In the genomic region with DNA sequence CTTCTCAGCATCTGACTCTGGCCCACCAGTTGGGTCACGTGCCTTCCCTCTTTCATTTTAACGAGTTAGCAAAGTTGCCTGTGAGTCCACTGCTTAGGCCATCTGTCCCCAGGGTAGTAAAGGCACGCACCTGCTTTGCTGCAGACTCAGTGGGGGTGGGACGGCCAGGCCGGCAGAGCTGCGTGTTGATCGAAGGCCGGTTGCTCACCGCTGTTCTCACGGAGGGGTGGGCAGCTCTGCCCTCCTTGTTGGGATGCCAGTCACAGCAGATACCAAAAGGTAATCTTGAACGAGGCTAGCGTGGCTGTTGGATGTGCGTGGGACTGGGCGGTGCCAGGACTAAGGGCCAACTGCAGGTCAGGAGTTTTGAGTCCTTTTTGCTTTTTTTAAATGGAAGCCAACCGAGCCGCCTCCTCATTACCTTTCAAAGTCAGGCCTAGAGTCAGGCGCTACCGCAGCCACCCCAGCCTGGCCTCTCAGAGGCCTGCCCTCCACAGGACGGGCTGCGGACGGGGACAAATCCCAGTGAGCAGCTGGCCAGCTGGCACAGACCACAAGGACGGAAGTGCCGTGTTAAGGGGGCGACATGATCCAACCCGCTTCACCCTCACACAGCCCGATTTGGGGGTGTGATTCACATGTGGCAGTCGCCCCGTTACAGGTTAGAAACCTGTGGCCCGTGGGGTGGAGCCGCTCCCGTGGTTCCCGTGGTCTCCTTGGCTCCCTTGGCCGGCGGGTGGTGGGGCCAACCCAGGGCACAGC, we compare ENCODE assay signal across 13 cellular contexts.
"Had no signal": no experiment of that assay in that cellular context is flagged by ENCODE, and none has a peak within 500 bp of the region (broad histone marks: within the 10 kb centered on the region; RNA-seq: fewer than 3 reads in every experiment).

No MANE protein-coding gene starts in this region.

- H3K79me2 ChIP-seq: parathyroid adenoma had no signal

- H2AFZ ChIP-seq: parathyroid adenoma had no signal

- H3K4me1 ChIP-seq: parathyroid adenoma, upper lobe of right lung had no signal

- H3K4me3 ChIP-seq: upper lobe of right lung had no signal

- H3K27ac ChIP-seq: parathyroid adenoma, upper lobe of right lung had no signal

- DNase-seq: activated CD4-positive, alpha-beta T cell treated with anti-CD3 and anti-CD28 coated beads, Interleukin-2, amount 50 U/mL, for 4 hours; activated gamma-delta T cell treated with Interleukin-2 at 50 U/mL for 16 hours; dermis blood vessel endothelial cell; effector memory CD8-positive, alpha-beta T cell; hippocampal formation; islet precursor cell; naive B cell; stimulated activated CD4-positive, alpha-beta T cell treated with anti-CD3 and anti-CD28 coated beads, Interleukin-12 subunit alpha, Interleukin-12 subunit beta, amount 100 ng/mL, for 4 hours; stimulated activated CD4-positive, alpha-beta T cell treated with anti-CD3 and anti-CD28 coated beads, Interleukin-1b, Interleukin-23, amount 100 ng/mL, for 48 hours; stimulated activated CD8-positive, alpha-beta memory T cell treated with anti-CD3 and anti-CD28 coated beads, Interleukin-4, amount 100 ng/mL, for 48 hours; stimulated activated naive CD4-positive, alpha-beta T cell; upper lobe of right lung had no signal

- H3K9me3 ChIP-seq: upper lobe of right lung had no signal

- ATAC-seq: effector memory CD8-positive, alpha-beta T cell; upper lobe of right lung had no signal

- H3K27me3 ChIP-seq: upper lobe of right lung had no signal

- H3K36me3 ChIP-seq: upper lobe of right lung had no signal

- H3K9ac ChIP-seq: parathyroid adenoma had no signal
